In genomic region chr11:75584659-75585058, GRCh38 we compare ENCODE assay signal across 8 cellular contexts. TPM values are rescaled to one million over a fixed set of nuclear protein-coding genes. Genes with fewer than 3 reads are reported as not detected.
DNase-seq lines count a peak whose midpoint lies in the region; ATAC-seq and TF ChIP-seq lines count a peak whose summit lies in the region.
"Not testable (repeated sequence)": the region's sequence is repeated elsewhere in the genome, so short reads cannot be mapped to it uniquely, and the experiment has no call there.

No MANE protein-coding gene starts in this region.

- not testable (repeated sequence) for H3K36me3 Mint-ChIP-seq in CD4-positive, alpha-beta T cell (ENCODE audit: low read depth); activated naive CD8-positive, alpha-beta T cell treated with anti-CD3 and anti-CD28 coated beads for 36 hours; immature natural killer cell; naive thymus-derived CD8-positive, alpha-beta T cell

- peaks cover 14% of the 10 kb centered on the region for H3K4me1 Mint-ChIP-seq in CD4-positive, alpha-beta T cell (ENCODE audit: low read depth)
- peaks cover 14% of the 10 kb centered on the region for H3K4me1 Mint-ChIP-seq in activated naive CD8-positive, alpha-beta T cell treated with anti-CD3 and anti-CD28 coated beads for 36 hours
- peaks cover 11 to 20% of the 10 kb centered on the region in 2 donors for H3K4me1 Mint-ChIP-seq in immature natural killer cell
- peaks cover 12 to 20% (median 15%) of the 10 kb centered on the region in 4 donors for H3K4me1 Mint-ChIP-seq in naive thymus-derived CD8-positive, alpha-beta T cell

- H3K4me1 ChIP-seq in thoracic aorta (ENCODE audit: control insufficient read depth in 1 of 2, low read depth in 2 of 2), result peaks cover 4 to 13% of the 10 kb centered on the region in 2 donors

- ATAC-seq in CD4-positive, alpha-beta T cell (ENCODE audit: poor library complexity); naive thymus-derived CD8-positive, alpha-beta T cell; thoracic aorta (ENCODE audit: insufficient number of reproducible peaks, low FRiP score, low read depth): not testable (repeated sequence)

- not testable (repeated sequence) for DNase-seq in CD4-positive, alpha-beta T cell; activated naive CD8-positive, alpha-beta T cell treated with anti-CD3 and anti-CD28 coated beads for 36 hours; dorsolateral prefrontal cortex; immature natural killer cell; naive thymus-derived CD8-positive, alpha-beta T cell; thoracic aorta (ENCODE audit: low spot score)
- peak; percentile 26 for DNase-seq in WERI-Rb-1
- peak; percentile 22 for DNase-seq in retina

- not testable (repeated sequence) for H3K9me3 ChIP-seq in CD4-positive, alpha-beta T cell (ENCODE audit: control insufficient read depth, low read length); WERI-Rb-1 (ENCODE audit: severe bottlenecking); thoracic aorta

- peak overlapping the region; percentile 86 for H3K4me3 Mint-ChIP-seq in CD4-positive, alpha-beta T cell
- peak overlapping the region; percentile 59 for H3K4me3 Mint-ChIP-seq in activated naive CD8-positive, alpha-beta T cell treated with anti-CD3 and anti-CD28 coated beads for 36 hours
- H3K4me3 Mint-ChIP-seq in immature natural killer cell, result peak overlapping the region; percentile 76 to 80 (median 80)
- peak overlapping the region; percentile 60 to 89 (median 84) for H3K4me3 Mint-ChIP-seq in naive thymus-derived CD8-positive, alpha-beta T cell

- CTCF ChIA-PET in CD4-positive, alpha-beta T cell (lab: Charles Lee), result not testable (repeated sequence)

- POLR2A ChIA-PET in CD4-positive, alpha-beta T cell (lab: Charles Lee), result not testable (repeated sequence)
- POLR2A ChIA-PET in naive thymus-derived CD8-positive, alpha-beta T cell (lab: Charles Lee), result interaction anchor here (0.5 kb wide), 1 partner anchor 225 kb away, joined by 7 read pairs; no protein-coding TSS in a partner anchor

- TF ChIP-seq CTCF in CD4-positive, alpha-beta T cell (IDR thresholded peaks at IDR 0.05); WERI-Rb-1 (IDR thresholded peaks at IDR 0.05; ENCODE audit: low read depth, low read length); dorsolateral prefrontal cortex (IDR thresholded peaks at IDR 0.05 in 54 of 56, conservative IDR thresholded peaks at IDR 0.05 in 2 of 56; ENCODE audit: low read depth in 1 of 56, partially characterized antibody in 56 of 56); thoracic aorta (IDR thresholded peaks at IDR 0.05): not testable (repeated sequence)

- H3K27me3 ChIP-seq in CD4-positive, alpha-beta T cell (ENCODE audit: control insufficient read depth, insufficient read depth, low read length); WERI-Rb-1 (ENCODE audit: insufficient read depth, low read depth, severe bottlenecking); dorsolateral prefrontal cortex; thoracic aorta (replicated peaks; ENCODE audit: insufficient read depth): not testable (repeated sequence)

- intact Hi-C loops in CD4-positive, alpha-beta T cell (cut with DNase I, micrococcal nuclease), result not testable (repeated sequence)
- intact Hi-C loops in dorsolateral prefrontal cortex (cut with DNase I), result loop anchor here (5.0 to 10.0 kb wide), 2 partner anchors 80 to 83 kb away; partner anchors contain the start of gene MAP6 (in 2 of the 2)

- not testable (repeated sequence) for H3K9me3 Mint-ChIP-seq in CD4-positive, alpha-beta T cell; activated naive CD8-positive, alpha-beta T cell treated with anti-CD3 and anti-CD28 coated beads for 36 hours; immature natural killer cell; naive thymus-derived CD8-positive, alpha-beta T cell

- not testable (repeated sequence) for H3K27me3 Mint-ChIP-seq in CD4-positive, alpha-beta T cell; activated naive CD8-positive, alpha-beta T cell treated with anti-CD3 and anti-CD28 coated beads for 36 hours; immature natural killer cell (ENCODE audit: low read depth in 3 of 3)
- H3K27me3 Mint-ChIP-seq in naive thymus-derived CD8-positive, alpha-beta T cell, result peaks cover 0 to 13% (median 0%) of the 10 kb centered on the region in 5 donors

- not testable (repeated sequence) for H3K4me3 ChIP-seq in WERI-Rb-1 (ENCODE audit: low read depth, low read length)
- H3K4me3 ChIP-seq in dorsolateral prefrontal cortex (peak overlapping the region in 12 of 59 donors; percentile 72 to 89 (median 84)), thoracic aorta (peak overlapping the region; percentile 97)

- H3K36me3 ChIP-seq in WERI-Rb-1, thoracic aorta: not testable (repeated sequence)

- H3K27ac Mint-ChIP-seq in CD4-positive, alpha-beta T cell; activated naive CD8-positive, alpha-beta T cell treated with anti-CD3 and anti-CD28 coated beads for 36 hours: not testable (repeated sequence)
- H3K27ac Mint-ChIP-seq in immature natural killer cell, result peak overlapping the region in 3 of 6 donors; percentile 12 to 61 (median 47)
- peak overlapping the region in 5 of 10 donors; percentile 18 to 91 (median 73) for H3K27ac Mint-ChIP-seq in naive thymus-derived CD8-positive, alpha-beta T cell

- not testable (repeated sequence) for H3K27ac ChIP-seq in CD4-positive, alpha-beta T cell (ENCODE audit: low read depth, low read length); WERI-Rb-1
- H3K27ac ChIP-seq in dorsolateral prefrontal cortex, result peak overlapping the region in 53 of 59 donors; percentile 78 to 99 (median 96)
- peak overlapping the region; percentile 18 to 98 for H3K27ac ChIP-seq in thoracic aorta

RNA-seq across cellular contexts. Expression of gene SERPINH1, which starts 22.6 kb away (rescaled TPM):
- total RNA-seq in CD4-positive, alpha-beta T cell, result 1 to 10 TPM; 3.5 to 4.1 TPM
- 10 to 100 TPM; 18.9 to 19.4 TPM for total RNA-seq in activated naive CD8-positive, alpha-beta T cell treated with anti-CD3 and anti-CD28 coated beads for 36 hours
- total RNA-seq in dorsolateral prefrontal cortex (100 to 1,000 TPM in 5 of 120 experiments, 10 to 100 TPM in 86, 1 to 10 TPM in 29; 5.4 to 227 (median 14.8) TPM), thoracic aorta (100 to 1,000 TPM; 367 to 480 TPM)
- polyA plus RNA-seq in immature natural killer cell, result 1 to 10 TPM; 3.4 to 8.4 (median 4.5) TPM
- 10 to 100 TPM; 10.1 to 11.6 TPM for total RNA-seq in naive thymus-derived CD8-positive, alpha-beta T cell
- polyA plus RNA-seq in naive thymus-derived CD8-positive, alpha-beta T cell, result 1 to 10 TPM; 1.6 to 4.5 (median 2.8) TPM

RNA-seq across cellular contexts. Expression of gene GDPD5, which starts 58.9 kb away (rescaled TPM):
- total RNA-seq in CD4-positive, alpha-beta T cell, result 100 to 1,000 TPM in 1 of 2 experiments, 10 to 100 TPM in 1; 91.6 to 101 TPM
- total RNA-seq in activated naive CD8-positive, alpha-beta T cell treated with anti-CD3 and anti-CD28 coated beads for 36 hours, result 1 to 10 TPM; 5.9 to 6.6 TPM
- 10 to 100 TPM; 15.7 to 42.6 (median 27.3) TPM for total RNA-seq in dorsolateral prefrontal cortex
- polyA plus RNA-seq in immature natural killer cell, result 1 to 10 TPM; 1.8 to 9.2 (median 4.1) TPM
- 10 to 100 TPM; 13.1 to 13.4 TPM for total RNA-seq in naive thymus-derived CD8-positive, alpha-beta T cell
- 1 to 10 TPM; 4.2 to 5.1 (median 4.3) TPM for polyA plus RNA-seq in naive thymus-derived CD8-positive, alpha-beta T cell
- 10 to 100 TPM; 30.8 to 34.9 TPM for total RNA-seq in thoracic aorta
